16 cellular contexts compared by ENCODE assay signal in genomic region chr21:16304189-16304588, GRCh38.
DNase-seq lines count a peak whose midpoint lies in the region; ATAC-seq and TF ChIP-seq lines count a peak whose summit lies in the region.
"Had no signal": no experiment of that assay in that cellular context is flagged by ENCODE, and none has a peak within 500 bp of the region (broad histone marks: within the 10 kb centered on the region; RNA-seq: fewer than 3 reads in every experiment).

No MANE protein-coding gene starts in this region.

- intact Hi-C loops in heart right ventricle (cut with DNase I) (loop anchor here in 3 of 10 donors (5.0 to 10.0 kb wide), 2 partner anchors 107 to 109 kb away; no protein-coding TSS in a partner anchor), Right ventricle myocardium inferior (cut with DNase I) (no loop called here), testis (cut with DNase I; ENCODE audit: low total_unique reads) (no loop called here)

- no peak for TF ChIP-seq POLR2A in testis (IDR thresholded peaks at IDR 0.05)

- H3K9me3 ChIP-seq in heart right ventricle: no peaks in the 10 kb centered on the region
- no peaks in the 10 kb centered on the region for H3K9me3 ChIP-seq in endodermal cell (ENCODE audit: control insufficient read depth, low read length)
- H3K9me3 ChIP-seq in testis: no peaks in the 10 kb centered on the region
- H3K9me3 ChIP-seq: Peyer's patch had no signal

- no peak overlapping the region for H3K9ac ChIP-seq in endodermal cell (ENCODE audit: extremely low read depth, low read length, poor library complexity, severe bottlenecking)

- H3K27ac ChIP-seq in heart right ventricle (peak overlapping the region in 6 of 10 donors; percentile 37 to 82 (median 71)), endodermal cell (ENCODE audit: low read depth, low read length) (peak overlapping the region; percentile 98), testis (peak overlapping the region; percentile 13 to 85)
- H3K27ac ChIP-seq: Peyer's patch had no signal

- H3K27me3 ChIP-seq in heart right ventricle (no peaks in the 10 kb centered on the region), endodermal cell (ENCODE audit: control insufficient read depth, insufficient read depth, low read length, poor library complexity, severe bottlenecking) (no peaks in the 10 kb centered on the region), testis (no peaks in the 10 kb centered on the region)
- H3K27me3 ChIP-seq: Peyer's patch had no signal

- H3K4me3 ChIP-seq in heart right ventricle (no peak overlapping the region), endodermal cell (ENCODE audit: low read length) (no peak overlapping the region), testis (no peak overlapping the region)
- H3K4me3 ChIP-seq: Peyer's patch had no signal

- H3K9me3 Mint-ChIP-seq in endodermal cell (no peaks in the 10 kb centered on the region), osteocyte (ENCODE audit: unreplicated experiment) (no peaks in the 10 kb centered on the region)

- H3K27ac Mint-ChIP-seq in endodermal cell: no peak overlapping the region
- peak overlapping the region; percentile 15 for H3K27ac Mint-ChIP-seq in osteocyte (ENCODE audit: unreplicated experiment)

- no peaks in the 10 kb centered on the region for H3K36me3 ChIP-seq in heart right ventricle
- no peaks in the 10 kb centered on the region for H3K36me3 ChIP-seq in endodermal cell (ENCODE audit: control insufficient read depth, insufficient read depth, low read length)
- H3K36me3 ChIP-seq in testis (ENCODE audit: low read depth, missing control alignments): no peaks in the 10 kb centered on the region
- H3K36me3 ChIP-seq: Peyer's patch had no signal

- H3K4me3 Mint-ChIP-seq in endodermal cell (no peak overlapping the region), osteocyte (ENCODE audit: unreplicated experiment) (no peak overlapping the region)

- H3K4me1 ChIP-seq in heart right ventricle: peaks cover 0 to 41% (median 10%) of the 10 kb centered on the region in 9 donors
- H3K4me1 ChIP-seq in endodermal cell (ENCODE audit: control insufficient read depth, insufficient read depth, low read length): no peaks in the 10 kb centered on the region
- H3K4me1 ChIP-seq in testis: peaks cover 8% of the 10 kb centered on the region
- H3K4me1 ChIP-seq: Peyer's patch had no signal

- TF ChIP-seq CTCF in heart right ventricle (IDR thresholded peaks at IDR 0.05) (no peak), endodermal cell (conservative IDR thresholded peaks at IDR 0.05) (no peak), osteocyte (IDR thresholded peaks at IDR 0.05) (no peak), testis (IDR thresholded peaks at IDR 0.05) (no peak)

- no peak for DNase-seq in heart right ventricle
- DNase-seq in Right ventricle myocardium inferior (ENCODE audit: missing footprints): no peak
- DNase-seq in endodermal cell: no peak
- DNase-seq in osteocyte (ENCODE audit: extremely low spot score, unreplicated experiment): no peak
- DNase-seq in testis: no peak
- no peak for DNase-seq in NCI-H1092 (lab: John Stamatoyannopoulos, UW)
- DNase-seq in SW480 (ENCODE audit: low spot score): no peak
- DNase-seq in retina: no peak
- DNase-seq: C1 segment of cervical spinal cord, DMS153, EL, GOT3, NCI-H1417, NCI-H2029, NCI-H510A treated with DMSO at 0.1 percent for 48 hours, Peyer's patch had no signal

- 87 to 95% methylated on average over 1 of the region's 1 CpG for WGBS in heart right ventricle, 2 donors
- WGBS in endodermal cell (ENCODE audit: insufficient coverage in 1 of 2, insufficient read length in 1 of 2), 2 experiments: 67 to 100% methylated on average over 1 of the region's 1 CpG
- WGBS in testis, 2 donors: 87 to 90% methylated on average over 1 of the region's 1 CpG

- no peaks in the 10 kb centered on the region for H3K27me3 Mint-ChIP-seq in endodermal cell (ENCODE audit: insufficient read depth)
- no peaks in the 10 kb centered on the region for H3K27me3 Mint-ChIP-seq in osteocyte (ENCODE audit: unreplicated experiment)

- ATAC-seq in heart right ventricle (no peak), Right ventricle myocardium inferior (no peak)

- H3K36me3 Mint-ChIP-seq in endodermal cell (ENCODE audit: low read depth): no peaks in the 10 kb centered on the region
- no peaks in the 10 kb centered on the region for H3K36me3 Mint-ChIP-seq in osteocyte (ENCODE audit: unreplicated experiment)

- H3K4me1 Mint-ChIP-seq in endodermal cell (peaks cover 3% of the 10 kb centered on the region), osteocyte (ENCODE audit: unreplicated experiment) (peaks cover 40% of the 10 kb centered on the region)
